Comparison of ENCODE assay signal across 10 cellular contexts in genomic region chr18:43442571-43442970, GRCh38.
"Had no signal": no experiment of that assay in that cellular context is flagged by ENCODE, and none has a peak within 500 bp of the region (broad histone marks: within the 10 kb centered on the region; RNA-seq: fewer than 3 reads in every experiment).

No MANE protein-coding gene starts in this region.

- H3K4me1 ChIP-seq: right lobe of liver, transverse colon had no signal

- H3K27ac ChIP-seq: hepatocyte, right lobe of liver, transverse colon had no signal

- H3K36me3 ChIP-seq: right lobe of liver, transverse colon had no signal

- H3K9me3 ChIP-seq: right lobe of liver had no signal

- ATAC-seq: activated CD4-positive, CD25-positive, alpha-beta regulatory T cell treated with anti-CD3 and anti-CD28 coated beads, Interleukin-2, amount 50 U/mL, for 24 hours; right lobe of liver; stimulated activated naive CD8-positive, alpha-beta T cell treated with anti-CD3 and anti-CD28 coated beads, Interleukin-15, Interleukin-2, amounts not matched to agents 100 U/mL and 50 U/mL, for 24 hours had no signal

- H3K4me3 ChIP-seq: hepatocyte, right lobe of liver, transverse colon had no signal

- DNase-seq: activated CD4-positive, alpha-beta T cell treated with anti-CD3 and anti-CD28 coated beads, Interleukin-2, amount 50 U/mL, for 1 hour; anterior cingulate cortex; mesendoderm; right lobe of liver; stimulated activated naive CD8-positive, alpha-beta T cell treated with anti-CD3 and anti-CD28 coated beads, Interleukin-15, Interleukin-2, amounts not matched to agents 100 U/mL and 50 U/mL, for 24 hours; T-helper 1 cell; T1000; transverse colon had no signal

- H3K27me3 ChIP-seq: hepatocyte, right lobe of liver, transverse colon had no signal
